9 cellular contexts compared by ENCODE assay signal in the genomic region with DNA sequence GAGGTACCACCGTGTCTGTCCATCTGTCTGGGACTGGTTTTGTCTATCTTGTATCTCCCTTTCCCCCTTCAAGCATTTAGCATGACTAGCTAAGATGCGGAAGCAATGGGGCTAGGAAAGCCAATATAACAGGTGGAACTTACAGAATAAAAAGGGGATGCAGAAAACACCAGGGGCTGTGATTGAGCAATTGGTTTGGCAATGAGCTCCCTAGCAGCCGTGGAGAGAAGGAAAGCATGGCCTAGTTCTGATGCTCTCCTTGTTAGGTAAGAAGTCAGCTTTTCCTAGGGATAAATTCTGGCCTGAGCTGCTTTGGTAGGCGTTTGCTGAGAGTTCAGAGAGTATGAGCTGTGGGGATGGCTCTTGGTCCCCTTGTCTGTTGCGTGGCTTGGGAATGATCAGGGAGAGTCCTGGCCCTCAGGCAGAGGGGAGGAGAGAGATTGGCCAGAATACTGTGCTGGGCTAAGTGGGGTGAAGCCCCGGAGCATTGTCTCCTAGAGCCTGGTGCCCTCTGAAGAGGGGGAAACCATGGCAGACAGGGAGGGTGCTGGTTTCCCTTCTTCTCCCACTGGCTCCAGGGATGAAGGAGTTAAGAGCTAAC. TPM values are rescaled to one million over a fixed set of nuclear protein-coding genes. Genes with fewer than 3 reads are reported as not detected.
DNase-seq lines count a peak whose midpoint lies in the region; ATAC-seq and TF ChIP-seq lines count a peak whose summit lies in the region.
"Had no signal": no experiment of that assay in that cellular context is flagged by ENCODE, and none has a peak within 500 bp of the region (broad histone marks: within the 10 kb centered on the region; RNA-seq: fewer than 3 reads in every experiment).

No MANE protein-coding gene starts in this region.

- no peaks in the 10 kb centered on the region for H3K27me3 ChIP-seq in thyroid gland

- peaks cover 91% of the 10 kb centered on the region for H3K36me3 Mint-ChIP-seq in activated T-cell treated with anti-CD3 and anti-CD28 coated beads, Interleukin-2, amount 50 U/mL, for 24 hours (ENCODE audit: low read depth)
- peaks cover 28% of the 10 kb centered on the region for H3K36me3 Mint-ChIP-seq in activated T-helper 1 cell treated with anti-CD3 and anti-CD28 coated beads, Interleukin-12 subunit alpha, Interleukin-12 subunit beta, Interleukin-2, Interleukin-4 antibody, amounts not matched to agents 30 ng/mL and 10 ng/mL and 1 ng/mL, durations not matched to agents 14 hours and 24 hours and 36 hours (ENCODE audit: low read depth)
- peaks cover 9 to 27% (median 11%) of the 10 kb centered on the region in 3 donors for H3K36me3 Mint-ChIP-seq in immature natural killer cell

- no peak for TF ChIP-seq POLR2A in thyroid gland (IDR thresholded peaks at IDR 0.05)

- no peak for ATAC-seq in HG03354 (IDR thresholded peaks at IDR 0.05; ENCODE audit: poor library complexity, severe bottlenecking, unreplicated experiment)

- H3K4me3 Mint-ChIP-seq in activated T-cell treated with anti-CD3 and anti-CD28 coated beads, Interleukin-2, amount 50 U/mL, for 24 hours: peak overlapping the region; percentile 85
- H3K4me3 Mint-ChIP-seq in activated T-helper 1 cell treated with anti-CD3 and anti-CD28 coated beads, Interleukin-12 subunit alpha, Interleukin-12 subunit beta, Interleukin-2, Interleukin-4 antibody, amounts not matched to agents 30 ng/mL and 10 ng/mL and 1 ng/mL, durations not matched to agents 14 hours and 24 hours and 36 hours: peak overlapping the region; percentile 80
- H3K4me3 Mint-ChIP-seq in immature natural killer cell: peak overlapping the region; percentile 62 to 79 (median 71)

- H3K4me3 ChIP-seq in thyroid gland (replicated peaks in 1 of 3): no peak overlapping the region

- peaks cover 66% of the 10 kb centered on the region for H3K4me1 Mint-ChIP-seq in activated T-cell treated with anti-CD3 and anti-CD28 coated beads, Interleukin-2, amount 50 U/mL, for 24 hours (ENCODE audit: low read depth)
- peaks cover 42% of the 10 kb centered on the region for H3K4me1 Mint-ChIP-seq in activated T-helper 1 cell treated with anti-CD3 and anti-CD28 coated beads, Interleukin-12 subunit alpha, Interleukin-12 subunit beta, Interleukin-2, Interleukin-4 antibody, amounts not matched to agents 30 ng/mL and 10 ng/mL and 1 ng/mL, durations not matched to agents 14 hours and 24 hours and 36 hours (ENCODE audit: low read depth)
- peaks cover 50 to 53% of the 10 kb centered on the region in 2 donors for H3K4me1 Mint-ChIP-seq in immature natural killer cell

- intact Hi-C loops in activated T-helper 1 cell treated with anti-CD3 and anti-CD28 coated beads, Interleukin-12 subunit alpha, Interleukin-12 subunit beta, Interleukin-2, Interleukin-4 antibody, amounts not matched to agents 30 ng/mL and 10 ng/mL and 1 ng/mL, durations not matched to agents 14 hours and 24 hours and 36 hours (cut with micrococcal nuclease): loop anchor here (1.0 kb wide), 1 partner anchor 8 kb away; no protein-coding TSS in a partner anchor
- intact Hi-C loops in thyroid gland (cut with DNase I): loop anchor here (5.0 kb wide), 1 partner anchor 114 kb away; no protein-coding TSS in a partner anchor

- peaks cover 27 to 49% of the 10 kb centered on the region in 2 donors for H3K4me1 ChIP-seq in thyroid gland

- H3K9me3 Mint-ChIP-seq in activated T-cell treated with anti-CD3 and anti-CD28 coated beads, Interleukin-2, amount 50 U/mL, for 24 hours: no peaks in the 10 kb centered on the region
- no peaks in the 10 kb centered on the region for H3K9me3 Mint-ChIP-seq in activated T-helper 1 cell treated with anti-CD3 and anti-CD28 coated beads, Interleukin-12 subunit alpha, Interleukin-12 subunit beta, Interleukin-2, Interleukin-4 antibody, amounts not matched to agents 30 ng/mL and 10 ng/mL and 1 ng/mL, durations not matched to agents 14 hours and 24 hours and 36 hours
- no peaks in the 10 kb centered on the region for H3K9me3 Mint-ChIP-seq in immature natural killer cell

- peaks cover 32 to 39% of the 10 kb centered on the region in 2 donors for H3K36me3 ChIP-seq in thyroid gland

- TF ChIP-seq CTCF in thyroid gland (IDR thresholded peaks at IDR 0.05): no peak

- WGBS in thyroid gland, 2 donors: 71 to 76% methylated on average over 6 of the region's 6 CpGs

- DNase-seq in activated T-cell treated with anti-CD3 and anti-CD28 coated beads, Interleukin-2, amount 50 U/mL, for 24 hours: no peak
- no peak for DNase-seq in activated T-cell treated with anti-CD3 and anti-CD28 coated beads, Interleukin-2, amount 50 U/mL, for 1 hour
- no peak for DNase-seq in activated T-helper 1 cell treated with anti-CD3 and anti-CD28 coated beads, Interleukin-12 subunit alpha, Interleukin-12 subunit beta, Interleukin-2, Interleukin-4 antibody, amounts not matched to agents 30 ng/mL and 10 ng/mL and 1 ng/mL, durations not matched to agents 14 hours and 24 hours and 36 hours (ENCODE audit: low spot score)
- DNase-seq in immature natural killer cell (no peak), thyroid gland (no peak), NCI-H82 treated with DMSO at 0.1 percent for 48 hours (lab: John Stamatoyannopoulos, UW; ENCODE audit: unreplicated experiment) (no peak), GM03348 (ENCODE audit: low spot score) (no peak)
- DNase-seq: GDM1 had no signal

- peak overlapping the region; percentile 91 for H3K27ac Mint-ChIP-seq in activated T-cell treated with anti-CD3 and anti-CD28 coated beads, Interleukin-2, amount 50 U/mL, for 24 hours
- peak overlapping the region; percentile 81 for H3K27ac Mint-ChIP-seq in activated T-helper 1 cell treated with anti-CD3 and anti-CD28 coated beads, Interleukin-12 subunit alpha, Interleukin-12 subunit beta, Interleukin-2, Interleukin-4 antibody, amounts not matched to agents 30 ng/mL and 10 ng/mL and 1 ng/mL, durations not matched to agents 14 hours and 24 hours and 36 hours
- H3K27ac Mint-ChIP-seq in immature natural killer cell: peak overlapping the region in 5 of 6 donors; percentile 13 to 80 (median 40)

- H3K9me3 ChIP-seq in thyroid gland: no peaks in the 10 kb centered on the region

- peak overlapping the region in 2 of 3 donors; percentile 59 to 69 for H3K27ac ChIP-seq in thyroid gland

- no peaks in the 10 kb centered on the region for H3K27me3 Mint-ChIP-seq in activated T-cell treated with anti-CD3 and anti-CD28 coated beads, Interleukin-2, amount 50 U/mL, for 24 hours
- no peaks in the 10 kb centered on the region for H3K27me3 Mint-ChIP-seq in activated T-helper 1 cell treated with anti-CD3 and anti-CD28 coated beads, Interleukin-12 subunit alpha, Interleukin-12 subunit beta, Interleukin-2, Interleukin-4 antibody, amounts not matched to agents 30 ng/mL and 10 ng/mL and 1 ng/mL, durations not matched to agents 14 hours and 24 hours and 36 hours (ENCODE audit: insufficient read depth)
- H3K27me3 Mint-ChIP-seq in immature natural killer cell (ENCODE audit: low read depth in 3 of 3): peaks cover 0 to 3% (median 1%) of the 10 kb centered on the region in 3 donors

RNA-seq across cellular contexts. Expression of gene SETD1B, which starts 7.1 kb away (rescaled TPM):
- 32.0 and 33.0 TPM in 2 replicates for total RNA-seq in activated T-helper 1 cell treated with anti-CD3 and anti-CD28 coated beads, Interleukin-12 subunit alpha, Interleukin-12 subunit beta, Interleukin-2, Interleukin-4 antibody, amounts not matched to agents 30 ng/mL and 10 ng/mL and 1 ng/mL, durations not matched to agents 14 hours and 24 hours and 36 hours
- polyA plus RNA-seq in immature natural killer cell: 1 to 10 TPM in 1 of 3 donors, under 1 TPM in 1, not detected in 1; 0.56 to 2.3 TPM
- total RNA-seq in thyroid gland: 10 to 100 TPM in 3 of 4 donors, 1 to 10 TPM in 1; 7.3 to 16.5 (median 11.7) TPM

RNA-seq across cellular contexts. Expression of gene RHOF, which starts 17.4 kb away (rescaled TPM):
- total RNA-seq in activated T-helper 1 cell treated with anti-CD3 and anti-CD28 coated beads, Interleukin-12 subunit alpha, Interleukin-12 subunit beta, Interleukin-2, Interleukin-4 antibody, amounts not matched to agents 30 ng/mL and 10 ng/mL and 1 ng/mL, durations not matched to agents 14 hours and 24 hours and 36 hours: 111 and 112 TPM in 2 replicates
- 100 to 1,000 TPM in 2 of 3 donors, 10 to 100 TPM in 1; 97.6 to 183 (median 128) TPM for polyA plus RNA-seq in immature natural killer cell
- 100 to 1,000 TPM in 1 of 4 donors, 10 to 100 TPM in 3; 22.8 to 105 (median 69.9) TPM for total RNA-seq in thyroid gland

RNA-seq across cellular contexts. Expression of gene HPD, which starts 47.7 kb away (rescaled TPM):
- total RNA-seq in activated T-helper 1 cell treated with anti-CD3 and anti-CD28 coated beads, Interleukin-12 subunit alpha, Interleukin-12 subunit beta, Interleukin-2, Interleukin-4 antibody, amounts not matched to agents 30 ng/mL and 10 ng/mL and 1 ng/mL, durations not matched to agents 14 hours and 24 hours and 36 hours: not detected in 2 replicates
- polyA plus RNA-seq in immature natural killer cell: not detected
- total RNA-seq in thyroid gland: 1 to 10 TPM in 1 of 4 donors, under 1 TPM in 2, not detected in 1; 0.39 to 1.2 (median 0.78) TPM

Comparison
In these comparisons a context has a peak if more than half of its experiments do, and no peak if none do; other contexts are left out.
1. H3K27ac Mint-ChIP-seq: peak in every context shown above with its lines; median percentile 91 in activated T-cell treated with anti-CD3 and anti-CD28 coated beads, Interleukin-2, amount 50 U/mL, for 24 hours; 81 in activated T-helper 1 cell treated with anti-CD3 and anti-CD28 coated beads, Interleukin-12 subunit alpha, Interleukin-12 subunit beta, Interleukin-2, Interleukin-4 antibody, amounts not matched to agents 30 ng/mL and 10 ng/mL and 1 ng/mL, durations not matched to agents 14 hours and 24 hours and 36 hours; 40 in immature natural killer cell.